Comparison of ENCODE assay signal across 24 cellular contexts in genomic region chr3:150081084-150081483, GRCh38.
DNase-seq lines count a peak whose midpoint lies in the region; ATAC-seq and TF ChIP-seq lines count a peak whose summit lies in the region.
"Had no signal": no experiment of that assay in that cellular context is flagged by ENCODE, and none has a peak within 500 bp of the region (broad histone marks: within the 10 kb centered on the region; RNA-seq: fewer than 3 reads in every experiment).

No MANE protein-coding gene starts in this region.

- H3K36me3 Mint-ChIP-seq in activated CD4-positive, alpha-beta memory T cell treated with anti-CD3 and anti-CD28 coated beads for 36 hours: no peaks in the 10 kb centered on the region
- H3K36me3 Mint-ChIP-seq: CD14-positive monocyte; stimulated activated effector memory CD8-positive, alpha-beta T cell treated with anti-CD3 and anti-CD28 coated beads, Interleukin-12 subunit alpha, Interleukin-12 subunit beta, amount 100 ng/mL, for 72 hours had no signal

- 66 to 75% methylated on average over 4 of the region's 4 CpGs for WGBS in thyroid gland, 2 donors

- POLR2A ChIA-PET in activated CD4-positive, alpha-beta memory T cell treated with anti-CD3 and anti-CD28 coated beads for 36 hours (lab: Charles Lee): no interaction called here

- H3K9me3 ChIP-seq in thyroid gland (no peaks in the 10 kb centered on the region), lower lobe of right lung (peaks cover 11% of the 10 kb centered on the region)

- H3K36me3 ChIP-seq in thyroid gland (no peaks in the 10 kb centered on the region), lower lobe of right lung (no peaks in the 10 kb centered on the region)
- H3K36me3 ChIP-seq: transverse colon had no signal

- peaks cover 5% of the 10 kb centered on the region for H3K27me3 Mint-ChIP-seq in activated CD4-positive, alpha-beta memory T cell treated with anti-CD3 and anti-CD28 coated beads for 36 hours

- DNase-seq in DMS 273 (lab: John Stamatoyannopoulos, UW; ENCODE audit: unreplicated experiment) (peak; percentile 24), DMS 273 treated with DMSO at 0.1 percent for 48 hours (lab: John Stamatoyannopoulos, UW) (no peak), fibroblast of mammary gland (ENCODE audit: low read depth) (peak; percentile 84), thyroid gland (peak; percentile 12 to 39), lower lobe of right lung (no peak)
- no peak for DNase-seq in activated CD4-positive, alpha-beta memory T cell treated with anti-CD3 and anti-CD28 coated beads for 36 hours
- DNase-seq: activated CD4-positive, CD25-positive, alpha-beta regulatory T cell treated with anti-CD3 and anti-CD28 coated beads, Interleukin-2, amount 50 U/mL, for 72 hours; activated CD8-positive, alpha-beta memory T cell treated with anti-CD3 and anti-CD28 coated beads, Interleukin-2, amount 50 U/mL, for 48 hours; activated naive CD4-positive, alpha-beta T cell treated with anti-CD3 and anti-CD28 coated beads for 36 hours; DMS53; dorsolateral prefrontal cortex; NCI-H1105; NK-92 treated with Interleukin-12 subunit alpha and Interleukin-12 subunit beta, amount 100 ng/mL, for 24 hours; posterior cingulate gyrus; SIG-M5; transverse colon had no signal

- peaks cover 8% of the 10 kb centered on the region for H3K9me3 Mint-ChIP-seq in activated CD4-positive, alpha-beta memory T cell treated with anti-CD3 and anti-CD28 coated beads for 36 hours
- H3K9me3 Mint-ChIP-seq: activated naive CD4-positive, alpha-beta T cell treated with anti-CD3 and anti-CD28 coated beads for 36 hours; stimulated activated effector memory CD8-positive, alpha-beta T cell treated with anti-CD3 and anti-CD28 coated beads, Interleukin-12 subunit alpha, Interleukin-12 subunit beta, amount 100 ng/mL, for 72 hours had no signal

- peak; percentile 24 for ATAC-seq in SK-N-SH treated with all-trans-retinoic acid at 6 μM for 48 hours
- no peak for ATAC-seq in GM21515 (IDR thresholded peaks at IDR 0.05; ENCODE audit: unreplicated experiment)
- no peak for ATAC-seq in lower lobe of right lung
- ATAC-seq: K562; left lobe of liver; stimulated activated effector memory CD8-positive, alpha-beta T cell treated with anti-CD3 and anti-CD28 coated beads, Interleukin-12 subunit alpha, Interleukin-12 subunit beta, amount 100 ng/mL, for 72 hours had no signal

- no peaks in the 10 kb centered on the region for H3K4me1 Mint-ChIP-seq in activated CD4-positive, alpha-beta memory T cell treated with anti-CD3 and anti-CD28 coated beads for 36 hours (ENCODE audit: low read depth)
- H3K4me1 Mint-ChIP-seq: CD14-positive monocyte; stimulated activated effector memory CD8-positive, alpha-beta T cell treated with anti-CD3 and anti-CD28 coated beads, Interleukin-12 subunit alpha, Interleukin-12 subunit beta, amount 100 ng/mL, for 72 hours had no signal

- no peak overlapping the region for H3K4me3 Mint-ChIP-seq in activated CD4-positive, alpha-beta memory T cell treated with anti-CD3 and anti-CD28 coated beads for 36 hours
- H3K4me3 Mint-ChIP-seq: activated naive CD4-positive, alpha-beta T cell treated with anti-CD3 and anti-CD28 coated beads for 36 hours; CD14-positive monocyte; stimulated activated effector memory CD8-positive, alpha-beta T cell treated with anti-CD3 and anti-CD28 coated beads, Interleukin-12 subunit alpha, Interleukin-12 subunit beta, amount 100 ng/mL, for 72 hours; T-helper 2 cell treated with Interferon-gamma antibody and Interleukin-4, amounts not matched to agents 5 μg/mL and 100 μg/mL, for 36 hours had no signal

- intact Hi-C loops in thyroid gland (cut with DNase I): no loop called here
- intact Hi-C loops in activated CD4-positive, alpha-beta memory T cell treated with anti-CD3 and anti-CD28 coated beads for 36 hours (cut with micrococcal nuclease): no loop called here
- intact Hi-C loops in lower lobe of right lung (cut with DNase I): no loop called here

- H3K27ac ChIP-seq in thyroid gland (no peak overlapping the region), lower lobe of right lung (no peak overlapping the region)
- H3K27ac ChIP-seq: 22Rv1 had no signal

- H3K4me1 ChIP-seq in thyroid gland (peaks cover 0 to 11% of the 10 kb centered on the region in 2 donors), lower lobe of right lung (no peaks in the 10 kb centered on the region)

- TF ChIP-seq CTCF in fibroblast of mammary gland (conservative IDR thresholded peaks at IDR 0.05; ENCODE audit: control insufficient read depth, insufficient read depth, low read depth, low read length) (no peak), thyroid gland (IDR thresholded peaks at IDR 0.05) (no peak), lower lobe of right lung (IDR thresholded peaks at IDR 0.05) (no peak)

- no peaks in the 10 kb centered on the region for H3K27me3 ChIP-seq in thyroid gland
- H3K27me3 ChIP-seq in lower lobe of right lung (ENCODE audit: low read depth): no peaks in the 10 kb centered on the region
- H3K27me3 ChIP-seq: dorsolateral prefrontal cortex, transverse colon had no signal

- H3K27ac Mint-ChIP-seq in activated CD4-positive, alpha-beta memory T cell treated with anti-CD3 and anti-CD28 coated beads for 36 hours: no peak overlapping the region
- H3K27ac Mint-ChIP-seq: activated naive CD4-positive, alpha-beta T cell treated with anti-CD3 and anti-CD28 coated beads for 36 hours; stimulated activated effector memory CD8-positive, alpha-beta T cell treated with anti-CD3 and anti-CD28 coated beads, Interleukin-12 subunit alpha, Interleukin-12 subunit beta, amount 100 ng/mL, for 72 hours; T-helper 2 cell treated with Interferon-gamma antibody and Interleukin-4, amounts not matched to agents 5 μg/mL and 100 μg/mL, for 36 hours had no signal

- CTCF ChIA-PET in activated CD4-positive, alpha-beta memory T cell treated with anti-CD3 and anti-CD28 coated beads for 36 hours (lab: Charles Lee): no interaction called here

- TF ChIP-seq POLR2A in thyroid gland (IDR thresholded peaks at IDR 0.05): no peak

- no peak overlapping the region for H3K4me3 ChIP-seq in fibroblast of mammary gland (ENCODE audit: control insufficient read depth, low read depth, low read length)
- no peak overlapping the region for H3K4me3 ChIP-seq in thyroid gland (replicated peaks in 1 of 3)
- H3K4me3 ChIP-seq in lower lobe of right lung: no peak overlapping the region
- H3K4me3 ChIP-seq: dorsolateral prefrontal cortex, K562, transverse colon had no signal

TF ChIP-seq in SK-N-SH treated with all-trans-retinoic acid at 6 μM for 48 hours, 23 proteins besides CTCF, POLR2A, EP300 and RAD21 (continues in another document):
- TF ChIP-seq TOX (CRISPR knock-in tag; IDR thresholded peaks at IDR 0.05; ENCODE audit: borderline replicate concordance) (no peak), PPARA (CRISPR knock-in tag; IDR thresholded peaks at IDR 0.05; ENCODE audit: borderline replicate concordance) (no peak), GLIS3 (CRISPR knock-in tag; IDR thresholded peaks at IDR 0.05) (no peak), TCF4 (CRISPR knock-in tag; IDR thresholded peaks at IDR 0.05; ENCODE audit: borderline replicate concordance) (no peak), CREB5 (CRISPR knock-in tag; IDR thresholded peaks at IDR 0.05; ENCODE audit: low read depth) (no peak), CSRNP3 (CRISPR knock-in tag; IDR thresholded peaks at IDR 0.05) (no peak), ZNF70 (CRISPR knock-in tag; IDR thresholded peaks at IDR 0.05) (no peak), ISL1 (CRISPR knock-in tag; IDR thresholded peaks at IDR 0.05) (no peak), TSHZ2 (CRISPR knock-in tag; IDR thresholded peaks at IDR 0.05) (no peak)

Comparison
In these comparisons a context has a peak if more than half of its experiments do, and no peak if none do; other contexts are left out.
1. DNase-seq: peak in DMS 273 (single experiment), fibroblast of mammary gland (single experiment) and thyroid gland (2 of 2); none in DMS 273 treated with DMSO at 0.1 percent for 48 hours (single experiment), activated CD4-positive, alpha-beta memory T cell treated with anti-CD3 and anti-CD28 coated beads for 36 hours (single experiment) and lower lobe of right lung (single experiment).